26 cellular contexts compared by ENCODE assay signal in genomic region chr2:143611336-143611735, GRCh38.
"Had no signal": no experiment of that assay in that cellular context is flagged by ENCODE, and none has a peak within 500 bp of the region (broad histone marks: within the 10 kb centered on the region; RNA-seq: fewer than 3 reads in every experiment).

No MANE protein-coding gene starts in this region.

- ATAC-seq: mucosa of descending colon; naive thymus-derived CD4-positive, alpha-beta T cell; natural killer cell treated with Interleukin-12 subunit alpha and Interleukin-12 subunit beta and Interleukin-15 and Interleukin-18, amount 100 ng/mL, for 72 hours; pancreas; right cardiac atrium; sciatic nerve; stimulated activated memory B cell treated with anti-CD40 and anti-IgM and Interleukin-4, amounts not matched to agents 10 μg/mL and 1 μg/mL and 100 μg/mL, for 72 hours; stimulated activated naive CD8-positive, alpha-beta T cell treated with anti-CD3 and anti-CD28 coated beads, Interleukin-15, amount 100 ng/mL, for 72 hours; upper lobe of right lung had no signal

- H3K27me3 ChIP-seq: hepatocyte, pancreas, spleen, upper lobe of right lung had no signal

- H3K79me2 ChIP-seq: hepatocyte had no signal

- H3K4me3 Mint-ChIP-seq: memory B cell; natural killer cell treated with Interleukin-12 subunit alpha and Interleukin-12 subunit beta and Interleukin-15 and Interleukin-18, amount 100 ng/mL, for 72 hours; neural crest cell; stimulated activated memory B cell treated with anti-CD40 and anti-IgM and Interleukin-4, amounts not matched to agents 10 μg/mL and 1 μg/mL and 100 μg/mL, for 72 hours; stimulated activated naive CD8-positive, alpha-beta T cell treated with anti-CD3 and anti-CD28 coated beads, Interleukin-15, amount 100 ng/mL, for 72 hours had no signal

- H3K4me3 ChIP-seq: hepatocyte, left ventricle myocardium inferior, mucosa of descending colon, pancreas, prostate gland, spleen, upper lobe of right lung had no signal

- H3K9me3 Mint-ChIP-seq: memory B cell; naive thymus-derived CD4-positive, alpha-beta T cell; natural killer cell treated with Interleukin-12 subunit alpha and Interleukin-12 subunit beta and Interleukin-15 and Interleukin-18, amount 100 ng/mL, for 72 hours; stimulated activated memory B cell treated with anti-CD40 and anti-IgM and Interleukin-4, amounts not matched to agents 10 μg/mL and 1 μg/mL and 100 μg/mL, for 72 hours; stimulated activated naive CD8-positive, alpha-beta T cell treated with anti-CD3 and anti-CD28 coated beads, Interleukin-15, amount 100 ng/mL, for 72 hours had no signal

- H3K9me3 ChIP-seq: left ventricle myocardium inferior, mucosa of descending colon, pancreas, prostate gland, spleen, upper lobe of right lung had no signal

- H2AFZ ChIP-seq: hepatocyte had no signal

- H3K27me3 Mint-ChIP-seq: memory B cell; naive thymus-derived CD4-positive, alpha-beta T cell; natural killer cell treated with Interleukin-12 subunit alpha and Interleukin-12 subunit beta and Interleukin-15 and Interleukin-18, amount 100 ng/mL, for 72 hours; stimulated activated memory B cell treated with anti-CD40 and anti-IgM and Interleukin-4, amounts not matched to agents 10 μg/mL and 1 μg/mL and 100 μg/mL, for 72 hours; stimulated activated naive CD8-positive, alpha-beta T cell treated with anti-CD3 and anti-CD28 coated beads, Interleukin-15, amount 100 ng/mL, for 72 hours had no signal

- DNase-seq: islet precursor cell; left ventricle myocardium inferior; midbrain; mucosa of descending colon; naive thymus-derived CD4-positive, alpha-beta T cell; nucleus accumbens; pancreas; posterior cingulate gyrus; retina; right cardiac atrium; small intestine; spleen; stimulated activated CD4-positive, alpha-beta T cell treated with anti-CD3 and anti-CD28 coated beads, Interleukin-4, amount 100 ng/mL, for 4 hours; stimulated activated CD8-positive, alpha-beta memory T cell treated with anti-CD3 and anti-CD28 coated beads, Interleukin-4, amount 100 ng/mL, for 48 hours; stimulated activated naive CD4-positive, alpha-beta T cell treated with Interleukin-2 at 50 U/mL for 16 hours; stimulated activated naive CD8-positive, alpha-beta T cell treated with anti-CD3 and anti-CD28 coated beads, Interleukin-15, amount 100 ng/mL, for 72 hours; substantia nigra; trophoblast cell; upper lobe of right lung had no signal

- H3K27ac Mint-ChIP-seq: memory B cell; natural killer cell treated with Interleukin-12 subunit alpha and Interleukin-12 subunit beta and Interleukin-15 and Interleukin-18, amount 100 ng/mL, for 72 hours; stimulated activated memory B cell treated with anti-CD40 and anti-IgM and Interleukin-4, amounts not matched to agents 10 μg/mL and 1 μg/mL and 100 μg/mL, for 72 hours; stimulated activated naive CD8-positive, alpha-beta T cell treated with anti-CD3 and anti-CD28 coated beads, Interleukin-15, amount 100 ng/mL, for 72 hours had no signal

- H3K36me3 ChIP-seq: left ventricle myocardium inferior, pancreas, prostate gland, upper lobe of right lung had no signal

- H3K4me2 ChIP-seq: hepatocyte had no signal

- H3K27ac ChIP-seq: hepatocyte, left ventricle myocardium inferior, pancreas, prostate gland, spleen, upper lobe of right lung had no signal

- H3K4me1 ChIP-seq: left ventricle myocardium inferior, prostate gland had no signal
